Comparison of ENCODE assay signal across 22 cellular contexts in the genomic region with DNA sequence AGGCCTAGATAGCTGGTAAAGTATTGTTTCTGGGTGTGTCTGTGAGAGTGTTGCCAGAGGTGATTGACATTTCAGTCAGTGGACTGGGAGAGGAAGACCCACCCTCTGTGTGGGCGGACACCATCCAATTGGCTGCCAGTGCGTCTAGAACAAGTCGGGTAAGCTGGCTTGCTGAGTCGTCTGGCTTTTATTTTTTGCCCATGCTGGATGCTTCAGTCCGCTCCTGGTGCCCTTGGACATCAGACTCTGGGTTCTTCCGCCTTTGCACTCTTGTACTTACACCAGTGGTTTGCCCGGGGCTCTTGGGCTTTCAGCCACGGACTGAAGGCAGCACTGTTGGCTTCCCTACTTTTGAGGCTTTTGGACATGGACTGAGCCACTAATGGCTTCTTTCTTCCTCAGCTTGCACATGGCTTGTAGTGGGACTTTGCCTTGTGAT. TPM values are rescaled to one million over a fixed set of nuclear protein-coding genes. Genes with fewer than 3 reads are reported as not detected.
DNase-seq lines count a peak whose midpoint lies in the region; ATAC-seq and TF ChIP-seq lines count a peak whose summit lies in the region.
"Had no signal": no experiment of that assay in that cellular context is flagged by ENCODE, and none has a peak within 500 bp of the region (broad histone marks: within the 10 kb centered on the region; RNA-seq: fewer than 3 reads in every experiment).

No MANE protein-coding gene starts in this region.

- H3K36me3 Mint-ChIP-seq in MCF 10A (ENCODE audit: insufficient read depth, unreplicated experiment): peaks cover 12% of the 10 kb centered on the region
- peaks cover 9% of the 10 kb centered on the region for H3K36me3 Mint-ChIP-seq in activated naive CD4-positive, alpha-beta T cell treated with anti-CD3 and anti-CD28 coated beads for 36 hours (ENCODE audit: low read depth)

- intact Hi-C loops in MCF 10A (cut with micrococcal nuclease): no loop called here
- intact Hi-C loops in activated naive CD4-positive, alpha-beta T cell treated with anti-CD3 and anti-CD28 coated beads for 36 hours (cut with micrococcal nuclease): no loop called here

- CTCF ChIA-PET in MCF 10A (lab: Yijun Ruan, JAX): interaction anchor here (0.6 to 1.2 kb wide), 3 partner anchors 10 to 61 kb away, joined by 3 read pairs; no protein-coding TSS in a partner anchor
- CTCF ChIA-PET in activated naive CD4-positive, alpha-beta T cell treated with anti-CD3 and anti-CD28 coated beads for 36 hours (lab: Charles Lee): interaction anchor here (1.2 kb wide), 1 partner anchor 78 kb away, joined by 6 read pairs; no protein-coding TSS in a partner anchor

- H3K4me3 ChIP-seq in HUES64 (ENCODE audit: low read length): peak overlapping the region; percentile 38
- H3K4me3 ChIP-seq: hepatocyte, smooth muscle cell had no signal

- peak overlapping the region; percentile 70 for H3K4me3 Mint-ChIP-seq in MCF 10A (ENCODE audit: unreplicated experiment)
- H3K4me3 Mint-ChIP-seq in activated naive CD4-positive, alpha-beta T cell treated with anti-CD3 and anti-CD28 coated beads for 36 hours: no peak overlapping the region
- H3K4me3 Mint-ChIP-seq: activated B cell treated with CpG ODN at 0.5 μM for 24 hours; activated naive CD4-positive, alpha-beta T cell treated with anti-CD3 and anti-CD28 coated beads, Interleukin-2, amount 50 U/mL, for 24 hours had no signal

- no peak overlapping the region for H3K27ac ChIP-seq in HUES64 (ENCODE audit: low read depth, low read length)
- H3K27ac ChIP-seq: brain microvascular endothelial cell, hepatocyte had no signal

- H3K36me3 ChIP-seq in HUES64 (ENCODE audit: insufficient read depth, low read length): no peaks in the 10 kb centered on the region
- H3K36me3 ChIP-seq: brain microvascular endothelial cell had no signal

- 0 out of 2 replicates have a peak overlapping the region, but pooled peaks have one; percentile 45 for H3K9ac ChIP-seq in HUES64 (ENCODE audit: low read depth, low read length)

- H3K9me3 Mint-ChIP-seq in MCF 10A (ENCODE audit: unreplicated experiment): no peaks in the 10 kb centered on the region
- H3K9me3 Mint-ChIP-seq in activated naive CD4-positive, alpha-beta T cell treated with anti-CD3 and anti-CD28 coated beads for 36 hours: no peaks in the 10 kb centered on the region
- H3K9me3 Mint-ChIP-seq: activated B cell treated with CpG ODN at 0.5 μM for 24 hours; activated naive CD4-positive, alpha-beta T cell treated with anti-CD3 and anti-CD28 coated beads, Interleukin-2, amount 50 U/mL, for 24 hours had no signal

- peak; percentile 67 for DNase-seq in ELF-1 (ENCODE audit: low read depth, low spot score)
- peak; percentile 84 for DNase-seq in MCF 10A (ENCODE audit: unreplicated experiment)
- peak; percentile 52 for DNase-seq in iPS-NIHi11 (ENCODE audit: low spot score)
- no peak for DNase-seq in activated naive CD4-positive, alpha-beta T cell treated with anti-CD3 and anti-CD28 coated beads for 36 hours
- DNase-seq: activated B cell treated with CpG ODN at 0.5 μM for 24 hours; activated CD8-positive, alpha-beta memory T cell treated with anti-CD3 and anti-CD28 coated beads, Interleukin-2, amount 50 U/mL, for 48 hours; AML-193; brain microvascular endothelial cell; NCI-H1436 treated with DMSO at 0.1 percent for 48 hours; NCI-H510A; posterior cingulate gyrus; SW 1271 had no signal

- H3K4me1 Mint-ChIP-seq in MCF 10A (ENCODE audit: insufficient read depth, unreplicated experiment): peaks cover 15% of the 10 kb centered on the region
- peaks cover 32% of the 10 kb centered on the region for H3K4me1 Mint-ChIP-seq in activated naive CD4-positive, alpha-beta T cell treated with anti-CD3 and anti-CD28 coated beads for 36 hours (ENCODE audit: low read depth)

- ATAC-seq in HG03280 (IDR thresholded peaks at IDR 0.05; ENCODE audit: unreplicated experiment): no peak
- ATAC-seq in GM19463 (IDR thresholded peaks at IDR 0.05; ENCODE audit: unreplicated experiment): no peak

- H3K27me3 Mint-ChIP-seq in MCF 10A (ENCODE audit: insufficient read depth, unreplicated experiment): no peaks in the 10 kb centered on the region
- H3K27me3 Mint-ChIP-seq in activated naive CD4-positive, alpha-beta T cell treated with anti-CD3 and anti-CD28 coated beads for 36 hours (ENCODE audit: low read depth): no peaks in the 10 kb centered on the region
- H3K27me3 Mint-ChIP-seq: activated B cell treated with CpG ODN at 0.5 μM for 24 hours; activated naive CD4-positive, alpha-beta T cell treated with anti-CD3 and anti-CD28 coated beads, Interleukin-2, amount 50 U/mL, for 24 hours had no signal

- no peak for TF ChIP-seq CTCF in MCF 10A (IDR thresholded peaks at IDR 0.05; ENCODE audit: unreplicated experiment)

- BruUV-seq in MCF 10A (replicated peaks; lab: Mats Ljungman, UMichigan): no TSS peak

- POLR2A ChIA-PET in MCF 10A (lab: Yijun Ruan, JAX): interaction anchor here (0.6 to 2.3 kb wide), 10 partner anchors 10 to 254 kb away, joined by 3 to 12 read pairs (median 4); a partner anchor contains a TSS

- no peaks in the 10 kb centered on the region for H3K9me3 ChIP-seq in HUES64 (ENCODE audit: insufficient read depth, low read depth, low read length)

- H3K27me3 ChIP-seq in HUES64 (ENCODE audit: insufficient read depth, low read length): no peaks in the 10 kb centered on the region
- H3K27me3 ChIP-seq: brain microvascular endothelial cell, hepatocyte had no signal

- 84% methylated on average over 8 of the region's 8 CpGs for WGBS in HUES64

- H3K27ac Mint-ChIP-seq in MCF 10A (ENCODE audit: low read depth, unreplicated experiment): peak overlapping the region; percentile 46
- H3K27ac Mint-ChIP-seq in activated naive CD4-positive, alpha-beta T cell treated with anti-CD3 and anti-CD28 coated beads for 36 hours: no peak overlapping the region
- H3K27ac Mint-ChIP-seq: activated B cell treated with CpG ODN at 0.5 μM for 24 hours had no signal

- H3K4me1 ChIP-seq in HUES64 (ENCODE audit: insufficient read depth, low read length): peaks cover 21% of the 10 kb centered on the region

RNA-seq across cellular contexts. Expression of a gene that starts 24.3 kb away (rescaled TPM):
- polyA plus RNA-seq in HUES64 (2013, experiment 1 of 2): 12.2 TPM
- 13.2 TPM for polyA plus RNA-seq in HUES64 (2013, experiment 2 of 2)
- 32.6 and 47.4 TPM in 2 replicates for total RNA-seq in MCF 10A (2022)
- 10 to 100 TPM; 32.4 to 35.3 TPM for total RNA-seq in activated naive CD4-positive, alpha-beta T cell treated with anti-CD3 and anti-CD28 coated beads for 36 hours

RNA-seq across cellular contexts. Expression of a gene that starts 59.6 kb away (rescaled TPM):
- polyA plus RNA-seq in HUES64 (2013, experiment 1 of 2): 1.6 TPM
- polyA plus RNA-seq in HUES64 (2013, experiment 2 of 2): 1.4 TPM
- total RNA-seq in MCF 10A (2022): not detected in 2 replicates
- total RNA-seq in activated naive CD4-positive, alpha-beta T cell treated with anti-CD3 and anti-CD28 coated beads for 36 hours: 1 to 10 TPM in 1 of 2 experiments, under 1 TPM in 1; 0.57 to 1.2 TPM
- total RNA-seq: activated B cell treated with CpG ODN at 0.5 μM for 24 hours, dermis microvascular lymphatic vessel endothelial cell, hepatocyte, LHCN-M2, OCI-LY7, smooth muscle cell had no signal
- polyA plus RNA-seq: liver had no signal
